8 cellular contexts compared by ENCODE assay signal in the genomic region with DNA sequence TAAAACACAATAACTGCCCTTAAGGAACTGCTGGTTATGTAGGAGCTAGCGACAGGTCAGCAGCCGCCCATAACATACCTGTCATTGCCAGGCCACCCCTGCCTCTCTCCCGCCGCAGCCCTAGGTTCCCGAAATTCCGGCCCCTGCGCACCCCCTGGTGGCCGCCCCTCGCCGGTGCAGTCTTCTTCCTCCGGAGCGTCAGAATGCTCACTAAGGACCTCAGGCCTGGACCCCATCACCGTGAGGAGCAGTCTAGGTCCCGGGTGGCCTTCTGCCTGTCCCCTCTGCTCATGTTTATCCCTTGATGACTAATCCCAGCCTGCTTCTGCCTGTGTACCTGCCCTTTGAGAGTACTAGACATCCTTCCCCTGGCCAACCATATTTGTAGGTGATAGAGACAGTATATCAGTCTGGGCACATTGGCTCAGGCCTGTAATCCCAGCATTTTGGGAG.
A peak's percentile ranks its signal among the peaks of the same experiment; 100 is the strongest.
DNase-seq lines count a peak whose midpoint lies in the region; ATAC-seq and TF ChIP-seq lines count a peak whose summit lies in the region.

No MANE protein-coding gene starts in this region.

- no peaks in the 10 kb centered on the region for H3K9me3 Mint-ChIP-seq in activated T-cell treated with anti-CD3 and anti-CD28 coated beads, Interleukin-2, amount 50 U/mL, for 4 hours
- no peaks in the 10 kb centered on the region for H3K9me3 Mint-ChIP-seq in osteocyte (ENCODE audit: unreplicated experiment)

- H3K36me3 Mint-ChIP-seq in activated T-cell treated with anti-CD3 and anti-CD28 coated beads, Interleukin-2, amount 50 U/mL, for 4 hours (ENCODE audit: insufficient read depth): no peaks in the 10 kb centered on the region
- H3K36me3 Mint-ChIP-seq in osteocyte (ENCODE audit: unreplicated experiment): no peaks in the 10 kb centered on the region

- H3K27me3 Mint-ChIP-seq in activated T-cell treated with anti-CD3 and anti-CD28 coated beads, Interleukin-2, amount 50 U/mL, for 4 hours (ENCODE audit: low read depth): peaks cover 4% of the 10 kb centered on the region
- H3K27me3 Mint-ChIP-seq in osteocyte (ENCODE audit: unreplicated experiment): no peaks in the 10 kb centered on the region

- H3K79me2 ChIP-seq in PC-3 (ENCODE audit: low read length): no peaks in the 10 kb centered on the region

- peak overlapping the region; percentile 76 for H2AFZ ChIP-seq in PC-3 (ENCODE audit: low read length)

- ATAC-seq in PC-3 (peak; percentile 73), thoracic aorta (ENCODE audit: insufficient number of reproducible peaks, low FRiP score, low read depth) (peak; percentile 35)
- peak; percentile 82 to 83 for ATAC-seq in activated T-cell treated with anti-CD3 and anti-CD28 coated beads, Interleukin-2, amount 50 U/mL, for 4 hours

- no peaks in the 10 kb centered on the region for H3F3A ChIP-seq in PC-3 (ENCODE audit: low read length, unreplicated experiment)

- H3K4me3 Mint-ChIP-seq in activated T-cell treated with anti-CD3 and anti-CD28 coated beads, Interleukin-2, amount 50 U/mL, for 4 hours: no peak overlapping the region
- H3K4me3 Mint-ChIP-seq in osteocyte (ENCODE audit: unreplicated experiment): peak overlapping the region; percentile 10

- H3K36me3 ChIP-seq in PC-3 (ENCODE audit: low read depth, low read length) (no peaks in the 10 kb centered on the region), thoracic aorta (no peaks in the 10 kb centered on the region)

- H3K27ac ChIP-seq in PC-3 (ENCODE audit: low read length): no peak overlapping the region
- no peak overlapping the region for H3K27ac ChIP-seq in thoracic aorta

- DNase-seq in D341Med (ENCODE audit: low spot score) (peak; percentile 86), GM20000 (ENCODE audit: low spot score) (peak; percentile 82), HK-2 (ENCODE audit: unreplicated experiment) (peak; percentile 84), PC-3 (peak; percentile 86), foreskin fibroblast (peak in 1 of 2 donors; percentile 69), osteocyte (ENCODE audit: extremely low spot score, unreplicated experiment) (peak; percentile 94), thoracic aorta (ENCODE audit: low spot score) (peak; percentile 28)
- DNase-seq in activated T-cell treated with anti-CD3 and anti-CD28 coated beads, Interleukin-2, amount 50 U/mL, for 4 hours: peak; percentile 79

- H3K27ac Mint-ChIP-seq in osteocyte (ENCODE audit: unreplicated experiment): no peak overlapping the region

- intact Hi-C loops in PC-3 (cut with micrococcal nuclease): loop anchor here (1.0 kb wide), 1 partner anchor 286 kb away; no protein-coding TSS in a partner anchor

- BruUV-seq in PC-3 (replicated peaks; lab: Mats Ljungman, UMichigan): no TSS peak

- CTCF ChIA-PET in PC-3 (lab: Charles Lee): no interaction called here

- POLR2A ChIA-PET in PC-3 (lab: Charles Lee; ENCODE audit: unreplicated experiment): no interaction called here

- no peak overlapping the region for H3K9ac ChIP-seq in PC-3 (ENCODE audit: low read length)

- peak overlapping the region; percentile 52; the same call in 1 of the 2 replicates for H3K4me2 ChIP-seq in PC-3 (ENCODE audit: low read length)

- peak; percentile 97 for TF ChIP-seq CTCF in GM20000 (IDR thresholded peaks at IDR 0.05; ENCODE audit: extremely low read depth, missing control alignments)
- TF ChIP-seq CTCF in PC-3 (conservative IDR thresholded peaks at IDR 0.05; ENCODE audit: low read depth, low read length): peak; percentile 96
- TF ChIP-seq CTCF in foreskin fibroblast (IDR thresholded peaks at IDR 0.05; ENCODE audit: low read depth, low read length): peak; percentile 69
- peak; percentile 99 for TF ChIP-seq CTCF in osteocyte (IDR thresholded peaks at IDR 0.05)
- TF ChIP-seq CTCF in thoracic aorta (IDR thresholded peaks at IDR 0.05): peak; percentile 96

- peaks cover 6% of the 10 kb centered on the region for H3K4me1 Mint-ChIP-seq in activated T-cell treated with anti-CD3 and anti-CD28 coated beads, Interleukin-2, amount 50 U/mL, for 4 hours (ENCODE audit: low read depth)
- peaks cover 21% of the 10 kb centered on the region for H3K4me1 Mint-ChIP-seq in osteocyte (ENCODE audit: unreplicated experiment)

- H3K4me3 ChIP-seq in PC-3 (ENCODE audit: low read length) (no peak overlapping the region), foreskin fibroblast (ENCODE audit: low read depth in 1 of 2, low read length in 2 of 2) (no peak overlapping the region), thoracic aorta (peak overlapping the region; percentile 62)

- H3K27me3 ChIP-seq in PC-3 (ENCODE audit: low read length) (no peaks in the 10 kb centered on the region), thoracic aorta (replicated peaks; ENCODE audit: insufficient read depth) (no peaks in the 10 kb centered on the region)

- H3K9me3 ChIP-seq in PC-3 (ENCODE audit: low read length) (no peaks in the 10 kb centered on the region), thoracic aorta (no peaks in the 10 kb centered on the region)

- H3K9me2 ChIP-seq in PC-3 (replicated peaks; ENCODE audit: low read length): no peaks in the 10 kb centered on the region

- H3K4me1 ChIP-seq in PC-3 (ENCODE audit: insufficient read depth, low read length): peaks cover 21% of the 10 kb centered on the region
- H3K4me1 ChIP-seq in thoracic aorta (ENCODE audit: control insufficient read depth in 1 of 2, low read depth in 2 of 2): peaks cover 0 to 20% of the 10 kb centered on the region in 2 donors

- no peaks in the 10 kb centered on the region for H4K20me1 ChIP-seq in PC-3 (ENCODE audit: low read length)
